8 cellular contexts compared by ENCODE assay signal in genomic region chr5:142432369-142432863, GRCh38.
DNase-seq lines count a peak whose midpoint lies in the region; TF ChIP-seq lines count a peak whose summit lies in the region.

No MANE protein-coding gene starts in this region.

- H3K9me3 Mint-ChIP-seq in activated T-helper 2 cell treated with anti-CD3 and anti-CD28 coated beads, Interferon-gamma antibody, Interleukin-2, Interleukin-4, amounts not matched to agents 10 μg/mL and 5 μg/mL and 100 μg/mL, durations not matched to agents 14 hours and 24 hours and 36 hours = no peaks in the 10 kb centered on the region
- H3K9me3 Mint-ChIP-seq in chondrocyte (ENCODE audit: low read depth) = no peaks in the 10 kb centered on the region

- peak overlapping the region; percentile 80 for H3K27ac Mint-ChIP-seq in activated T-helper 2 cell treated with anti-CD3 and anti-CD28 coated beads, Interferon-gamma antibody, Interleukin-2, Interleukin-4, amounts not matched to agents 10 μg/mL and 5 μg/mL and 100 μg/mL, durations not matched to agents 14 hours and 24 hours and 36 hours
- no peak overlapping the region for H3K27ac Mint-ChIP-seq in chondrocyte (ENCODE audit: unreplicated experiment)

- TF ChIP-seq CTCF in chondrocyte (IDR thresholded peaks at IDR 0.05) = no peak

- H3K4me1 Mint-ChIP-seq in activated T-helper 2 cell treated with anti-CD3 and anti-CD28 coated beads, Interferon-gamma antibody, Interleukin-2, Interleukin-4, amounts not matched to agents 10 μg/mL and 5 μg/mL and 100 μg/mL, durations not matched to agents 14 hours and 24 hours and 36 hours (ENCODE audit: low read depth) = peaks cover 29% of the 10 kb centered on the region
- peaks cover 14% of the 10 kb centered on the region for H3K4me1 Mint-ChIP-seq in chondrocyte (ENCODE audit: low read depth)

- intact Hi-C loops in activated T-helper 2 cell treated with anti-CD3 and anti-CD28 coated beads, Interferon-gamma antibody, Interleukin-2, Interleukin-4, amounts not matched to agents 10 μg/mL and 5 μg/mL and 100 μg/mL, durations not matched to agents 14 hours and 24 hours and 36 hours (cut with micrococcal nuclease) = loop anchor here (2.0 kb wide), 1 partner anchor 108 kb away; the partner anchor contains the start of gene SPRY4

- peak overlapping the region; percentile 7 for H3K4me3 Mint-ChIP-seq in activated T-helper 2 cell treated with anti-CD3 and anti-CD28 coated beads, Interferon-gamma antibody, Interleukin-2, Interleukin-4, amounts not matched to agents 10 μg/mL and 5 μg/mL and 100 μg/mL, durations not matched to agents 14 hours and 24 hours and 36 hours (ENCODE audit: low read depth)
- H3K4me3 Mint-ChIP-seq in chondrocyte (ENCODE audit: unreplicated experiment) = no peak overlapping the region

- TF ChIP-seq EP300 in Ishikawa (IDR thresholded peaks at IDR 0.05; ENCODE audit: borderline replicate concordance) = peak; percentile 96

- peak; percentile 8; the same call in 1 of the 2 replicates for TF ChIP-seq RAD21 in Ishikawa (IDR thresholded peaks at IDR 0.05; ENCODE audit: low read depth)

- H3K27me3 Mint-ChIP-seq in activated T-helper 2 cell treated with anti-CD3 and anti-CD28 coated beads, Interferon-gamma antibody, Interleukin-2, Interleukin-4, amounts not matched to agents 10 μg/mL and 5 μg/mL and 100 μg/mL, durations not matched to agents 14 hours and 24 hours and 36 hours (ENCODE audit: low read depth) = no peaks in the 10 kb centered on the region
- peaks cover 4% of the 10 kb centered on the region for H3K27me3 Mint-ChIP-seq in chondrocyte (ENCODE audit: low read depth)

- H3K36me3 Mint-ChIP-seq in activated T-helper 2 cell treated with anti-CD3 and anti-CD28 coated beads, Interferon-gamma antibody, Interleukin-2, Interleukin-4, amounts not matched to agents 10 μg/mL and 5 μg/mL and 100 μg/mL, durations not matched to agents 14 hours and 24 hours and 36 hours (ENCODE audit: low read depth) = no peaks in the 10 kb centered on the region
- H3K36me3 Mint-ChIP-seq in chondrocyte (ENCODE audit: low read depth) = no peaks in the 10 kb centered on the region

- DNase-seq in NCI-H510A (lab: John Stamatoyannopoulos, UW) = peak; percentile 6
- DNase-seq in NCI-H510A treated with DMSO at 0.1 percent for 48 hours (lab: John Stamatoyannopoulos, UW) = no peak
- DNase-seq in activated T-helper 2 cell treated with anti-CD3 and anti-CD28 coated beads, Interferon-gamma antibody, Interleukin-2, Interleukin-4, amounts not matched to agents 10 μg/mL and 5 μg/mL and 100 μg/mL, durations not matched to agents 14 hours and 24 hours and 36 hours (ENCODE audit: low spot score) = peak; percentile 23
- peak; percentile 18 for DNase-seq in stimulated activated CD4-positive, alpha-beta T cell treated with anti-CD3 and anti-CD28 coated beads, Interleukin-1b, Interleukin-23, amount 100 ng/mL, for 48 hours
- DNase-seq in GF-D8 (lab: John Stamatoyannopoulos, UW) = no peak
- no peak for DNase-seq in chondrocyte (ENCODE audit: low spot score)
- DNase-seq in COLO668 (lab: John Stamatoyannopoulos, UW; ENCODE audit: unreplicated experiment) = no peak

TF ChIP-seq in Ishikawa, 13 proteins besides CTCF, POLR2A, EP300 and RAD21:
- TF ChIP-seq CEBPB (IDR thresholded peaks at IDR 0.05) = no peak
- peak; percentile 78 for TF ChIP-seq TEAD4 (IDR thresholded peaks at IDR 0.05)
- no peak for TF ChIP-seq REST (IDR thresholded peaks at IDR 0.05; ENCODE audit: low read depth)
- TF ChIP-seq FOXM1 (IDR thresholded peaks at IDR 0.05; ENCODE audit: borderline replicate concordance, low read depth) = peak; percentile 85
- TF ChIP-seq TCF12 (IDR thresholded peaks at IDR 0.05; ENCODE audit: low read depth) = peak; percentile 97
- TF ChIP-seq TAF1 (IDR thresholded peaks at IDR 0.05; ENCODE audit: low read depth) = no peak
- no peak for TF ChIP-seq CREB1 (IDR thresholded peaks at IDR 0.05; ENCODE audit: low read depth)
- peak; percentile 96 for TF ChIP-seq NFIC (IDR thresholded peaks at IDR 0.05)
- no peak for TF ChIP-seq YY1 (IDR thresholded peaks at IDR 0.05; ENCODE audit: low read depth)
- TF ChIP-seq ZBTB7A (IDR thresholded peaks at IDR 0.05; ENCODE audit: low read depth) = peak; percentile 83
- peak; percentile 60 for TF ChIP-seq MAX (IDR thresholded peaks at IDR 0.05)
- peak; percentile 46 for TF ChIP-seq EGR1 (IDR thresholded peaks at IDR 0.05)
- TF ChIP-seq USF1 (IDR thresholded peaks at IDR 0.05) = no peak

Comparison
In these comparisons a context has a peak if more than half of its experiments do, and no peak if none do; other contexts are left out.
1. DNase-seq: peak in NCI-H510A (single experiment), activated T-helper 2 cell treated with anti-CD3 and anti-CD28 coated beads, Interferon-gamma antibody, Interleukin-2, Interleukin-4, amounts not matched to agents 10 μg/mL and 5 μg/mL and 100 μg/mL, durations not matched to agents 14 hours and 24 hours and 36 hours (single experiment) and stimulated activated CD4-positive, alpha-beta T cell treated with anti-CD3 and anti-CD28 coated beads, Interleukin-1b, Interleukin-23, amount 100 ng/mL, for 48 hours (single experiment); none in NCI-H510A treated with DMSO at 0.1 percent for 48 hours (single experiment), GF-D8 (single experiment), chondrocyte (single experiment) and COLO668 (single experiment).